In the genomic region with DNA sequence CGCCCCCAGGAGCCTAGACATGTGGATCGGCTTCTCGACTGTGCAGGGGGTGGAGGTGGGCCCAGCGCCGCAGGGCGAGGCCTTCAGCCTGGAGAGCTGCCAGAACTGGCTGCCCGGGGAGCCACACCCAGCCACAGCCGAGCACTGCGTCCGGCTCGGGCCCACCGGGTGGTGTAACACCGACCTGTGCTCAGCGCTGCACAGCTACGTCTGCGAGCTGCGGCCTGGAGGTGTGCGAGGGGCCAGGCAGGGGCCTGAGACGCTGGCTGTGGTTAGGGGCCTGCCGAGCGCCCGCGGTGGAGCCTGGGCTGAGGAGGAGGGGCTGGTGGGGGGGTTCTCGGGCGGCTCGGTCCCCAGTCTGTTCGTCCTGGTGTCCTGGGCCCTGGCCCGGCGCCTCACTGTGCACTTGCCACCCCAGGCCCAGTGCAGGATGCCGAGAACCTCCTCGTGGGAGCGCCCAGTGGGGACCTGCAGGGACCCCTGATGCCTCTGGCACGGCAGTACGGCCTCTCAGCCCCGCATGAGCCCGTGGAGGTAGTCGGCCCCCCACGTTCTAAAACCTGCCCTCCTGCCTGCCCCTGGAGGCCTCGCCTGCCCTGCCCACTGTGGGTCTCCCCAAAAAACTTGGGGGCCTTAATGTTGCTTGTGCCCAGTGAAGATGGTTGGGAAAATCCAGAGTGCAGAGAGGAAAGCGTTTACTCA, we compare ENCODE assay signal across 1 cellular context. TPM values are rescaled to one million over a fixed set of nuclear protein-coding genes. Genes with fewer than 3 reads are reported as not detected.
"Had no signal": no experiment of that assay in that cellular context is flagged by ENCODE, and none has a peak within 500 bp of the region (broad histone marks: within the 10 kb centered on the region; RNA-seq: fewer than 3 reads in every experiment).

No MANE protein-coding gene starts in this region.

RNA-seq across cellular contexts. Expression of a gene that starts 20.2 kb away (rescaled TPM):
- total RNA-seq: epithelial cell of proximal tubule had no signal
